ENCODE assay signal across 14 cellular contexts in the genomic region with DNA sequence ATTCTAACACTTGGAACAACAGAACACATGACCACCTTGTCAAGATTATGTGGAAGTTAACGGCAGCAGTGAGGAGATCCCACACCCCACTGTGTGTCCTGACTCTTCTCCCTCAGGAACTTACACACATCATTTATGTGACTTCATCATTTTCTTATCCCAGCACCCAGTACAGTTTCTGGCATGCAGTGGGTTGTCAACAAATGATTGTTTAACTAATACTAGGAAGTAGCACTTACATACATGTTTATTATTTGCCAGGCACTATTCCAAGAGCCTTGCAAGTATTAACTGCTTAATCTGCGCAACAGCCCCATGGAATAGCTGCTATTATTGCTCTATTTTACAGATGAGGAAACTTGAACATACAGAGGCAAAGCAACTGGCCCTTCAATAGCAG.
A peak's percentile ranks its signal among the peaks of the same experiment; 100 is the strongest.
DNase-seq lines count a peak whose midpoint lies in the region; ATAC-seq and TF ChIP-seq lines count a peak whose summit lies in the region.
"Had no signal": no experiment of that assay in that cellular context is flagged by ENCODE, and none has a peak within 500 bp of the region (broad histone marks: within the 10 kb centered on the region; RNA-seq: fewer than 3 reads in every experiment).

No MANE protein-coding gene starts in this region.

- DNase-seq in EH (ENCODE audit: low read depth): peak; percentile 24
- peak; percentile 13 for DNase-seq in fibroblast of gingiva (ENCODE audit: low read depth)
- DNase-seq in mucosa of descending colon: no peak
- no peak for DNase-seq in activated CD4-positive, CD25-positive, alpha-beta regulatory T cell (lab: John Stamatoyannopoulos, UW)
- DNase-seq: CD8-positive, alpha-beta T cell; COR-L47; DMS153 had no signal

- peaks cover 61% of the 10 kb centered on the region for H3K4me1 ChIP-seq in OCI-LY3 (ENCODE audit: low read length)
- no peaks in the 10 kb centered on the region for H3K4me1 ChIP-seq in mucosa of descending colon (ENCODE audit: low read depth)
- H3K4me1 ChIP-seq: A549 had no signal

- H3K9me3 ChIP-seq in OCI-LY3 (ENCODE audit: insufficient read depth, low read length) (peaks cover 13% of the 10 kb centered on the region; the same call in 1 of the 2 replicates), mucosa of descending colon (no peaks in the 10 kb centered on the region)
- H3K9me3 ChIP-seq: A549 had no signal

- no peaks in the 10 kb centered on the region for H4K20me1 ChIP-seq in OCI-LY3 (ENCODE audit: insufficient read depth, low read length)

- intact Hi-C loops in mucosa of descending colon (cut with DNase I, micrococcal nuclease): no loop called here

- peak overlapping the region; percentile 48 for H3K27ac ChIP-seq in 22Rv1
- peak overlapping the region; percentile 89 for H3K27ac ChIP-seq in OCI-LY3 (ENCODE audit: low read length)
- H3K27ac ChIP-seq: A549, HL-60 had no signal

- no peak overlapping the region for H3K4me3 ChIP-seq in OCI-LY3 (ENCODE audit: low read length)
- no peak overlapping the region for H3K4me3 ChIP-seq in mucosa of descending colon
- H3K4me3 ChIP-seq: A549, GM23248 had no signal

- TF ChIP-seq CTCF in 22Rv1 (IDR thresholded peaks at IDR 0.05): no peak
- no peak for TF ChIP-seq CTCF in OCI-LY3 (IDR thresholded peaks at IDR 0.05; ENCODE audit: low read depth, low read length)
- no peak for TF ChIP-seq CTCF in mucosa of descending colon (IDR thresholded peaks at IDR 0.05)

- peak overlapping the region; percentile 78; the same call in 1 of the 2 replicates for H3K9ac ChIP-seq in OCI-LY3 (ENCODE audit: low read length)

- H3K4me2 ChIP-seq in OCI-LY3 (ENCODE audit: low read length): no peak overlapping the region
- H3K4me2 ChIP-seq: A549 had no signal

- H3K79me2 ChIP-seq in OCI-LY3 (ENCODE audit: low read length): no peaks in the 10 kb centered on the region

- no peak overlapping the region for H2AFZ ChIP-seq in OCI-LY3 (ENCODE audit: low read depth, low read length)
- H2AFZ ChIP-seq: GM23248 had no signal

- no peaks in the 10 kb centered on the region for H3K27me3 ChIP-seq in OCI-LY3 (ENCODE audit: low read depth, low read length)

- peaks cover 26% of the 10 kb centered on the region for H3K36me3 ChIP-seq in OCI-LY3 (replicated peaks; ENCODE audit: low read depth, low read length)
- H3K36me3 ChIP-seq in mucosa of descending colon (ENCODE audit: low read depth): no peaks in the 10 kb centered on the region

- ATAC-seq in mucosa of descending colon (no peak), GM18909 (IDR thresholded peaks at IDR 0.05; ENCODE audit: poor library complexity, unreplicated experiment) (no peak)
- ATAC-seq: A549; CD8-positive, alpha-beta T cell; HCT116 had no signal

Comparison
In these comparisons a context has a peak if more than half of its experiments do, and no peak if none do; other contexts are left out.
1. DNase-seq: peak in EH (single experiment) and fibroblast of gingiva (single experiment); none in mucosa of descending colon (0 of 3) and activated CD4-positive, CD25-positive, alpha-beta regulatory T cell (0 of 4).